In the genomic region with DNA sequence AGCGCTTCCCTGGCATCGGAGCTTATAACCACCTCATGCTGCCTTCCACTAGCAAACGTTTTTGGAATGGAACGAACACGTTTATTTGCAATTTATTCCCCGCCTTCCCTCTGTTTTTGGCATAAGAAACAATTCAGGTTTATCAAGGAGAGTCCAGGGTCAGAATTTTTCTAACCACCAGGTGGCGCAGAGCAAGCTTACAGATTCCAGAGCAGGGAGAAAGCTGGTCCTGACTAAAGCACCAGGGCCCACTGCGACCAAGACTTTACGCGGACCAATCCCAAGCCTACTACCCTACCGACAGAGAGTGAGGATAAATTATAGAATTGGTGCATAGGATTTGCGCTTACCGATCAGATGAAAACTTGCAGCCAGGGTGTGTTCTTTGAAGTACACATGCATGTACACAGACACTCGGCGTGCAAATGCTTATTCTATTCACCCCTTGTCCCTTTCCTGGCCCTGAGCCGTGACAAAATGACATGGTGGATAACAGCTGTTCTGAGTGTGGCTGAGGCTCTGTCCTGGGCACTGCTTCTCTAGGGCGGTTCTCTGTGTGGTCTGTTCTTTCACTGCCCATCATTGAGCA, we compare ENCODE assay signal across 8 cellular contexts. TPM values are rescaled to one million over a fixed set of nuclear protein-coding genes. Genes with fewer than 3 reads are reported as not detected.
DNase-seq lines count a peak whose midpoint lies in the region; ATAC-seq, FAIRE-seq and TF ChIP-seq lines count a peak whose summit lies in the region.

No MANE protein-coding gene starts in this region.

- peak overlapping the region; percentile 64 for H3K4me2 ChIP-seq in OCI-LY1 (ENCODE audit: low read length)

- 28% methylated on average over 17 of the region's 17 CpGs for WGBS in suprapubic skin

- H3K9me3 Mint-ChIP-seq in activated T-helper 17 cell treated with anti-CD3 and anti-CD28 coated beads, Interleukin-2, amount 50 U/mL, for 72 hours, result no peaks in the 10 kb centered on the region
- H3K9me3 Mint-ChIP-seq in neural crest cell, result peaks cover 10% of the 10 kb centered on the region

- FAIRE-seq in GM18507 (lab: Jason Lieb, UNC) (peak; percentile 79), HTR-8/SVneo (lab: Jason Lieb, UNC) (no peak)

- peak overlapping the region; percentile 67 for H3K27ac Mint-ChIP-seq in activated T-helper 17 cell treated with anti-CD3 and anti-CD28 coated beads, Interleukin-2, amount 50 U/mL, for 72 hours
- no peak overlapping the region for H3K27ac Mint-ChIP-seq in neural crest cell (ENCODE audit: unreplicated experiment)

- H3K4me1 ChIP-seq in OCI-LY1 (ENCODE audit: insufficient read depth, low read length, severe bottlenecking) (peaks cover 9% of the 10 kb centered on the region), suprapubic skin (peaks cover 45% of the 10 kb centered on the region)

- TF ChIP-seq EP300 in suprapubic skin (IDR thresholded peaks at IDR 0.05), result no peak

- peaks cover 12% of the 10 kb centered on the region for H3K4me1 Mint-ChIP-seq in activated T-helper 17 cell treated with anti-CD3 and anti-CD28 coated beads, Interleukin-2, amount 50 U/mL, for 72 hours
- H3K4me1 Mint-ChIP-seq in neural crest cell, result peaks cover 9% of the 10 kb centered on the region

- H3K4me3 ChIP-seq in OCI-LY1 (ENCODE audit: low read depth, low read length, poor library complexity, severe bottlenecking), result peak overlapping the region; percentile 45
- H3K4me3 ChIP-seq in foreskin fibroblast (ENCODE audit: low read depth in 1 of 2, low read length in 2 of 2), result peak overlapping the region in 1 of 2 donors; percentile 21
- H3K4me3 ChIP-seq in suprapubic skin, result peak overlapping the region; percentile 38

- peak; percentile 54 for DNase-seq in ACHN
- DNase-seq in GM18507 (ENCODE audit: extremely low spot score, insufficient read length, low read depth), result peak; percentile 38
- peak; percentile 67 for DNase-seq in HTR-8/SVneo (ENCODE audit: insufficient read length, low spot score)
- DNase-seq in foreskin fibroblast, result peak; percentile 58 to 88
- DNase-seq in neural crest cell (ENCODE audit: low read depth, low spot score), result peak; percentile 85
- peak; percentile 79 to 86 for DNase-seq in suprapubic skin (ENCODE audit: low spot score in 2 of 2)

- H3K9ac ChIP-seq in OCI-LY1 (ENCODE audit: low read length), result peak overlapping the region; percentile 8; the same call in 1 of the 2 replicates

- H3K27me3 ChIP-seq in OCI-LY1 (ENCODE audit: insufficient read depth, low read length), result no peaks in the 10 kb centered on the region
- no peaks in the 10 kb centered on the region for H3K27me3 ChIP-seq in suprapubic skin

- no peak for TF ChIP-seq POLR2A in suprapubic skin (IDR thresholded peaks at IDR 0.05)

- no peak overlapping the region for H2AFZ ChIP-seq in OCI-LY1 (ENCODE audit: low read length)

- H3K9me2 ChIP-seq in OCI-LY1 (ENCODE audit: low read depth, low read length), result no peaks in the 10 kb centered on the region

- H3K9me3 ChIP-seq in OCI-LY1 (ENCODE audit: low read length), result no peaks in the 10 kb centered on the region
- no peaks in the 10 kb centered on the region for H3K9me3 ChIP-seq in suprapubic skin

- H4K20me1 ChIP-seq in OCI-LY1 (ENCODE audit: insufficient read depth, low read length), result no peaks in the 10 kb centered on the region

- no peaks in the 10 kb centered on the region for H3F3A ChIP-seq in OCI-LY1 (ENCODE audit: insufficient read depth, low read length)

- H3K4me3 Mint-ChIP-seq in activated T-helper 17 cell treated with anti-CD3 and anti-CD28 coated beads, Interleukin-2, amount 50 U/mL, for 72 hours, result no peak overlapping the region
- H3K4me3 Mint-ChIP-seq in neural crest cell, result peak overlapping the region; percentile 9

- H3K27ac ChIP-seq in OCI-LY1 (ENCODE audit: low read depth, low read length, poor library complexity, severe bottlenecking) (no peak overlapping the region), suprapubic skin (no peak overlapping the region)

- ATAC-seq in activated T-helper 17 cell treated with anti-CD3 and anti-CD28 coated beads, Interleukin-2, amount 50 U/mL, for 72 hours (replicated peaks), result peak; percentile 50

- in situ Hi-C loops in ACHN (cut with HindIII; ENCODE audit: low pct_ligation_motif_present, low pct_unique_long_range_greater_than_20kb, low sequenced_read_pairs), result no loop called here

- H3K27me3 Mint-ChIP-seq in activated T-helper 17 cell treated with anti-CD3 and anti-CD28 coated beads, Interleukin-2, amount 50 U/mL, for 72 hours, result no peaks in the 10 kb centered on the region
- H3K27me3 Mint-ChIP-seq in neural crest cell (ENCODE audit: low read depth), result no peaks in the 10 kb centered on the region

- peak; percentile 93 for TF ChIP-seq CTCF in OCI-LY1 (IDR thresholded peaks at IDR 0.05; ENCODE audit: low read length)
- peak; percentile 74 for TF ChIP-seq CTCF in foreskin fibroblast (IDR thresholded peaks at IDR 0.05; ENCODE audit: low read depth, low read length)
- TF ChIP-seq CTCF in neural crest cell (conservative IDR thresholded peaks at IDR 0.05), result peak; percentile 91
- TF ChIP-seq CTCF in suprapubic skin (IDR thresholded peaks at IDR 0.05), result peak; percentile 41 to 66

- H3K36me3 ChIP-seq in OCI-LY1 (ENCODE audit: insufficient read depth, low read length), result peaks cover 18% of the 10 kb centered on the region
- H3K36me3 ChIP-seq in suprapubic skin, result peaks cover 9% of the 10 kb centered on the region

- peaks cover 20% of the 10 kb centered on the region for H3K36me3 Mint-ChIP-seq in activated T-helper 17 cell treated with anti-CD3 and anti-CD28 coated beads, Interleukin-2, amount 50 U/mL, for 72 hours (ENCODE audit: low read depth)
- H3K36me3 Mint-ChIP-seq in neural crest cell (ENCODE audit: low read depth), result peaks cover 20% of the 10 kb centered on the region

- H3K79me2 ChIP-seq in OCI-LY1 (ENCODE audit: insufficient read depth, low read length), result no peaks in the 10 kb centered on the region

RNA-seq across cellular contexts. Expression of gene NAPG, which starts 34.7 kb away (rescaled TPM):
- 10 to 100 TPM; 30.9 to 38.0 TPM for total RNA-seq in activated T-helper 17 cell treated with anti-CD3 and anti-CD28 coated beads, Interleukin-2, amount 50 U/mL, for 72 hours
- total RNA-seq in neural crest cell (21.1 and 23.6 TPM in 2 replicates), suprapubic skin (10 to 100 TPM; 28.8 to 40.1 (median 37.5) TPM)
